In the genomic region with DNA sequence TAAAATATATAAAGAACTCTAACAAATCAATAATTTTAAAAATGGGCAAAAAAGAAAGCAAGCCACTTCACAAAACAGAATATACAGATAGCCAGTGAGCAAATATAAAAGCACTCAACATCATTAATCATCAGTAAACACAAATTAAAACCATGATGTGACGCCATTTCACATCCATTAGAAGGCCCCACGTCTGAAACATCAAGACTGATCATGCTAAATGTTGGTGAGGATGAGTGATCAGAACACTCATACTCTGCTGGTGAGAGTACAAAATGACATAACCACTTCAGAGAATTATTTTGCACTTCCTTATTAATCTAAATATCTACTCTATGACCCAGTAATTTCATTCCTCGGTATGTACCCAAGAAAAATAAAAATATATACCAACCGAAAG, we compare ENCODE assay signal across 30 cellular contexts.
"Had no signal": no experiment of that assay in that cellular context is flagged by ENCODE, and none has a peak within 500 bp of the region (broad histone marks: within the 10 kb centered on the region; RNA-seq: fewer than 3 reads in every experiment).

No MANE protein-coding gene starts in this region.

- DNase-seq: activated CD4-positive, alpha-beta memory T cell treated with anti-CD3 and anti-CD28 coated beads, Interleukin-2, amount 10 ng/mL, durations not matched to agents 7 days and 5 days; activated CD4-positive, alpha-beta T cell treated with anti-CD3 and anti-CD28 coated beads for 36 hours; activated CD4-positive, alpha-beta T cell treated with anti-CD3 and anti-CD28 coated beads, Interleukin-2, amount 10 ng/mL, durations not matched to agents 24 days and 14 days; activated CD4-positive, CD25-positive, alpha-beta regulatory T cell; activated CD4-positive, CD25-positive, alpha-beta regulatory T cell treated with anti-CD3 and anti-CD28 coated beads, Interleukin-2, amount 50 U/mL, for 72 hours; activated CD8-positive, alpha-beta memory T cell treated with anti-CD3 and anti-CD28 coated beads, Interleukin-2, amount 50 U/mL, for 48 hours; activated gamma-delta T cell; activated naive CD4-positive, alpha-beta T cell; activated naive CD4-positive, alpha-beta T cell treated with anti-CD3 and anti-CD28 coated beads, Interleukin-2, amount 10 ng/mL, durations not matched to agents 7 days and 5 days; activated naive CD8-positive, alpha-beta T cell treated with anti-CD3 and anti-CD28 coated beads, Interleukin-2, amount 10 ng/mL, durations not matched to agents 7 days and 5 days; activated T-cell treated with anti-CD3 and anti-CD28 coated beads for 4 hours; activated T-cell treated with anti-CD3 and anti-CD28 coated beads, Interleukin-2, amount 50 U/mL, for 24 hours; activated T-cell treated with anti-CD3 and anti-CD28 coated beads, Interleukin-2, amount 50 U/mL, for 72 hours; dorsolateral prefrontal cortex; effector memory CD4-positive, alpha-beta T cell; endodermal cell; erythroblast; gastrocnemius medialis; glutamatergic neuron; heart left ventricle; T-helper 2 cell had no signal

- H3K9me3 Mint-ChIP-seq: activated CD4-positive, alpha-beta memory T cell treated with anti-CD3 and anti-CD28 coated beads, Interleukin-2, amount 10 ng/mL, durations not matched to agents 7 days and 5 days; activated CD4-positive, alpha-beta T cell treated with anti-CD3 and anti-CD28 coated beads, Interleukin-2, amount 10 ng/mL, durations not matched to agents 24 days and 14 days; activated naive CD4-positive, alpha-beta T cell treated with anti-CD3 and anti-CD28 coated beads, Interleukin-2, amount 10 ng/mL, durations not matched to agents 7 days and 5 days; activated naive CD4-positive, alpha-beta T cell treated with anti-CD3 and anti-CD28 coated beads, Interleukin-2, amount 50 U/mL, for 72 hours; activated naive CD8-positive, alpha-beta T cell treated with anti-CD3 and anti-CD28 coated beads, Interleukin-2, amount 10 ng/mL, durations not matched to agents 7 days and 5 days; activated T-cell treated with anti-CD3 and anti-CD28 coated beads, Interleukin-2, amount 50 U/mL, for 24 hours; activated T-cell treated with anti-CD3 and anti-CD28 coated beads, Interleukin-2, amount 50 U/mL, for 72 hours; central memory CD8-positive, alpha-beta T cell; dendritic cell treated with granulocyte-macrophage colony-stimulating factor and Interleukin-4, amounts not matched to agents 40 ng/mL and 50 ng/mL, for 4 days; endodermal cell had no signal

- H3K36me3 Mint-ChIP-seq: activated naive CD4-positive, alpha-beta T cell treated with anti-CD3 and anti-CD28 coated beads, Interleukin-2, amount 10 ng/mL, durations not matched to agents 7 days and 5 days; activated naive CD4-positive, alpha-beta T cell treated with anti-CD3 and anti-CD28 coated beads, Interleukin-2, amount 50 U/mL, for 72 hours; activated naive CD8-positive, alpha-beta T cell treated with anti-CD3 and anti-CD28 coated beads, Interleukin-2, amount 10 ng/mL, durations not matched to agents 7 days and 5 days; brain had no signal

- H3K27me3 Mint-ChIP-seq: activated CD4-positive, alpha-beta T cell treated with anti-CD3 and anti-CD28 coated beads for 36 hours; brain; central memory CD8-positive, alpha-beta T cell; dendritic cell treated with granulocyte-macrophage colony-stimulating factor and Interleukin-4, amounts not matched to agents 40 ng/mL and 50 ng/mL, for 4 days had no signal

- H3K36me3 ChIP-seq: ascending aorta, breast epithelium, esophagus muscularis mucosa, gastrocnemius medialis, heart left ventricle had no signal

- H3K27ac ChIP-seq: ascending aorta, breast epithelium, coronary artery, dorsolateral prefrontal cortex, esophagus muscularis mucosa, foreskin keratinocyte, gastrocnemius medialis, heart left ventricle had no signal

- H3K4me3 Mint-ChIP-seq: activated CD4-positive, alpha-beta memory T cell treated with anti-CD3 and anti-CD28 coated beads, Interleukin-2, amount 10 ng/mL, durations not matched to agents 7 days and 5 days; activated CD4-positive, alpha-beta T cell treated with anti-CD3 and anti-CD28 coated beads for 36 hours; activated CD4-positive, alpha-beta T cell treated with anti-CD3 and anti-CD28 coated beads, Interleukin-2, amount 10 ng/mL, durations not matched to agents 24 days and 14 days; activated naive CD4-positive, alpha-beta T cell treated with anti-CD3 and anti-CD28 coated beads, Interleukin-2, amount 10 ng/mL, durations not matched to agents 7 days and 5 days; activated naive CD8-positive, alpha-beta T cell treated with anti-CD3 and anti-CD28 coated beads, Interleukin-2, amount 10 ng/mL, durations not matched to agents 7 days and 5 days; activated T-cell treated with anti-CD3 and anti-CD28 coated beads, Interleukin-2, amount 50 U/mL, for 24 hours; activated T-cell treated with anti-CD3 and anti-CD28 coated beads, Interleukin-2, amount 50 U/mL, for 72 hours; brain; central memory CD8-positive, alpha-beta T cell; dendritic cell treated with granulocyte-macrophage colony-stimulating factor and Interleukin-4, amounts not matched to agents 40 ng/mL and 50 ng/mL, for 4 days; endodermal cell had no signal

- H3K27ac Mint-ChIP-seq: activated CD4-positive, alpha-beta memory T cell treated with anti-CD3 and anti-CD28 coated beads, Interleukin-2, amount 10 ng/mL, durations not matched to agents 7 days and 5 days; activated CD4-positive, alpha-beta T cell treated with anti-CD3 and anti-CD28 coated beads for 36 hours; activated CD4-positive, alpha-beta T cell treated with anti-CD3 and anti-CD28 coated beads, Interleukin-2, amount 10 ng/mL, durations not matched to agents 24 days and 14 days; activated naive CD4-positive, alpha-beta T cell treated with anti-CD3 and anti-CD28 coated beads, Interleukin-2, amount 10 ng/mL, durations not matched to agents 7 days and 5 days; activated naive CD4-positive, alpha-beta T cell treated with anti-CD3 and anti-CD28 coated beads, Interleukin-2, amount 50 U/mL, for 72 hours; activated naive CD8-positive, alpha-beta T cell treated with anti-CD3 and anti-CD28 coated beads, Interleukin-2, amount 10 ng/mL, durations not matched to agents 7 days and 5 days; activated T-cell treated with anti-CD3 and anti-CD28 coated beads, Interleukin-2, amount 50 U/mL, for 24 hours; activated T-cell treated with anti-CD3 and anti-CD28 coated beads, Interleukin-2, amount 50 U/mL, for 72 hours; brain; dendritic cell treated with granulocyte-macrophage colony-stimulating factor and Interleukin-4, amounts not matched to agents 40 ng/mL and 50 ng/mL, for 4 days; endodermal cell had no signal

- H3K4me1 ChIP-seq: ascending aorta, breast epithelium, esophagus muscularis mucosa, foreskin keratinocyte, gastrocnemius medialis, heart left ventricle had no signal

- H3K4me1 Mint-ChIP-seq: activated CD4-positive, alpha-beta memory T cell treated with anti-CD3 and anti-CD28 coated beads, Interleukin-2, amount 10 ng/mL, durations not matched to agents 7 days and 5 days; activated CD4-positive, alpha-beta T cell treated with anti-CD3 and anti-CD28 coated beads for 36 hours; activated CD4-positive, alpha-beta T cell treated with anti-CD3 and anti-CD28 coated beads, Interleukin-2, amount 10 ng/mL, durations not matched to agents 24 days and 14 days; activated naive CD4-positive, alpha-beta T cell treated with anti-CD3 and anti-CD28 coated beads, Interleukin-2, amount 10 ng/mL, durations not matched to agents 7 days and 5 days; central memory CD8-positive, alpha-beta T cell had no signal

- H3K27me3 ChIP-seq: ascending aorta, breast epithelium, dorsolateral prefrontal cortex, esophagus muscularis mucosa, foreskin keratinocyte, gastrocnemius medialis, heart left ventricle had no signal

- ATAC-seq: activated CD4-positive, alpha-beta T cell treated with anti-CD3 and anti-CD28 coated beads for 36 hours; activated naive CD4-positive, alpha-beta T cell treated with anti-CD3 and anti-CD28 coated beads, Interleukin-2, amount 50 U/mL, for 72 hours; activated T-cell treated with anti-CD3 and anti-CD28 coated beads, Interleukin-2, amount 50 U/mL, for 72 hours; foreskin keratinocyte; gastrocnemius medialis; heart left ventricle had no signal

- H3K4me3 ChIP-seq: ascending aorta, breast epithelium, coronary artery, dorsolateral prefrontal cortex, esophagus muscularis mucosa, gastrocnemius medialis, heart left ventricle had no signal
